In the genomic region with DNA sequence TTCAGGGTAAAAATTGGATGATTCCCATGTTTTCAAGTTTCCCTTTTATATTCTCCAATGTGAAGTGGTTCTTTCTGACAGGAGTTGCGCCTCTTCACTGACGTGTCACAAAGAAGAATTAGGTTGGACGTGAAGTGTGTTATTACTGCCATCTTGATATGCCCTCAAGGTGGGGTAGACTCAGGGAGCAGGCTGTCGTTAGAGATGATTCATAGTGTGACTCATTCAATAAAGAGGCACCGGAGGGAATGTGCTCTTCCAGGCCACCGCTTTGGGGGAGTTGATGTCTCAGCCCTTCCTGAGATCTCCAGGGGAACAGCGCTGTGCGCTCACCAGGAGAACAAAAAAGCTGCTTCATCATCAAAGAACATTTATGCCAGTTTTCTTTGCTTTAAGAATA, we compare ENCODE assay signal across 8 cellular contexts. TPM values are rescaled to one million over a fixed set of nuclear protein-coding genes. Genes with fewer than 3 reads are reported as not detected.
DNase-seq lines count a peak whose midpoint lies in the region; ATAC-seq, FAIRE-seq and TF ChIP-seq lines count a peak whose summit lies in the region.

No MANE protein-coding gene starts in this region.

- CTCF ChIA-PET in endothelial cell of umbilical vein (lab: Charles Lee) = interaction anchor here (3.5 kb wide), 1 partner anchor 92 kb away, joined by 12 read pairs; no protein-coding TSS in a partner anchor

- BruUV-seq in endothelial cell of umbilical vein (replicated peaks; lab: Mats Ljungman, UMichigan) = no TSS peak

- H3K36me3 Mint-ChIP-seq in immature natural killer cell = peaks cover 0 to 4% (median 0%) of the 10 kb centered on the region in 3 donors

- 0 out of 2 replicates have a peak, but pooled peaks cover under 1% of the 10 kb centered on the region for H3K36me3 ChIP-seq in SJSA1
- H3K36me3 ChIP-seq in endothelial cell of umbilical vein (ENCODE audit: control insufficient read depth in 2 of 2, extremely low read depth in 1 of 2, insufficient read depth in 2 of 2, low read length in 2 of 2) = no peaks in the 10 kb centered on the region

- peaks cover 12 to 22% (median 16%) of the 10 kb centered on the region in 3 donors for H3K27me3 Mint-ChIP-seq in immature natural killer cell (ENCODE audit: low read depth in 3 of 3)

- dilution Hi-C loops in endothelial cell of umbilical vein (cut with MboI; ENCODE audit: extremely low pct_ligation_motif_present, low sequenced_read_pairs) = no loop called here

- H3K9ac ChIP-seq in endothelial cell of umbilical vein (replicated peaks; ENCODE audit: extremely low read depth, insufficient read depth, low read length) = no peak overlapping the region

- DNase-seq in AG20443 (ENCODE audit: low spot score) (peak; percentile 90), HFF-Myc (ENCODE audit: extremely low read depth, low read depth) (peak; percentile 74), SJSA1 (ENCODE audit: low read depth in 1 of 2, low spot score in 2 of 2) (peak; percentile 89 to 90), endothelial cell of umbilical vein (ENCODE audit: low read depth, low spot score) (peak; percentile 70), renal cortical epithelial cell (ENCODE audit: low read depth) (peak; percentile 94), NCI-H2029 treated with DMSO at 0.1 percent for 48 hours (lab: John Stamatoyannopoulos, UW) (no peak), immature natural killer cell (no peak)

- peak overlapping the region in 2 of 6 donors; percentile 12 to 51 for H3K27ac Mint-ChIP-seq in immature natural killer cell

- H3K79me2 ChIP-seq in endothelial cell of umbilical vein (ENCODE audit: control insufficient read depth, insufficient read depth, low read length) = peaks cover 4% of the 10 kb centered on the region

- ATAC-seq in GM21619 (IDR thresholded peaks at IDR 0.05; ENCODE audit: unreplicated experiment) = no peak

- H3K4me3 ChIP-seq in HFF-Myc (replicated peaks; ENCODE audit: low read depth, low read length) (no peak overlapping the region), SJSA1 (no peak overlapping the region), endothelial cell of umbilical vein (replicated peaks in 1 of 3; ENCODE audit: insufficient read depth in 1 of 3, low read depth in 1 of 3, low read length in 3 of 3) (no peak overlapping the region)

- TF ChIP-seq POLR2A in endothelial cell of umbilical vein (IDR thresholded peaks at IDR 0.05; ENCODE audit: low read depth, low read length) = no peak

- peak; percentile 83 for FAIRE-seq in endothelial cell of umbilical vein (lab: Jason Lieb, UNC)

- no peaks in the 10 kb centered on the region for H3K9me3 ChIP-seq in SJSA1 (replicated peaks)
- H3K9me3 ChIP-seq in endothelial cell of umbilical vein (replicated peaks; ENCODE audit: control insufficient read depth, insufficient read depth, low read length) = no peaks in the 10 kb centered on the region

- H2AFZ ChIP-seq in endothelial cell of umbilical vein (ENCODE audit: low read depth, low read length) = no peak overlapping the region

- no peaks in the 10 kb centered on the region for H3K9me1 ChIP-seq in endothelial cell of umbilical vein (replicated peaks; ENCODE audit: control insufficient read depth, extremely low read depth, insufficient read depth, low read length)

- peak overlapping the region; percentile 42 for H3K27ac ChIP-seq in SJSA1
- no peak overlapping the region for H3K27ac ChIP-seq in endothelial cell of umbilical vein (ENCODE audit: insufficient read depth, low read depth, low read length)

- H3K27me3 ChIP-seq in SJSA1 (replicated peaks) (no peaks in the 10 kb centered on the region), endothelial cell of umbilical vein (ENCODE audit: control insufficient read depth in 2 of 2, insufficient read depth in 2 of 2, low read length in 2 of 2) (peaks cover 0 to 3% of the 10 kb centered on the region in 2 experiments)

- H4K20me1 ChIP-seq in endothelial cell of umbilical vein (replicated peaks; ENCODE audit: control insufficient read depth, extremely low read depth, insufficient read depth, low read length) = no peaks in the 10 kb centered on the region

- TF ChIP-seq CTCF in HFF-Myc (IDR thresholded peaks at IDR 0.05; ENCODE audit: low read depth, low read length, missing control alignments) (no peak), endothelial cell of umbilical vein (IDR thresholded peaks at IDR 0.05; ENCODE audit: extremely low read depth in 1 of 2, insufficient read depth in 1 of 2, low read depth in 1 of 2, low read length in 2 of 2) (no peak)

- H3K4me3 Mint-ChIP-seq in immature natural killer cell = no peak overlapping the region

- intact Hi-C loops in endothelial cell of umbilical vein (cut with micrococcal nuclease) = loop anchor here (10.0 kb wide), 1 partner anchor 504 kb away; a partner anchor contains a TSS

- H3K9me3 Mint-ChIP-seq in immature natural killer cell = no peaks in the 10 kb centered on the region

- H3K4me2 ChIP-seq in endothelial cell of umbilical vein (ENCODE audit: insufficient read depth, low read length) = peak overlapping the region; percentile 23

- H3K4me1 Mint-ChIP-seq in immature natural killer cell = peaks cover 37 to 40% of the 10 kb centered on the region in 2 donors

- POLR2A ChIA-PET in endothelial cell of umbilical vein (lab: Charles Lee) = no interaction called here

- H3K4me1 ChIP-seq in SJSA1 (replicated peaks) = peaks cover 31% of the 10 kb centered on the region
- H3K4me1 ChIP-seq in endothelial cell of umbilical vein (ENCODE audit: control insufficient read depth, extremely low read depth, insufficient read depth, low read length) = peaks cover 23% of the 10 kb centered on the region

TF ChIP-seq in endothelial cell of umbilical vein, 7 proteins besides CTCF, POLR2A, EP300 and RAD21:
- TF ChIP-seq FOS (IDR thresholded peaks at IDR 0.05; ENCODE audit: borderline replicate concordance, insufficient read depth, low read length) = peak; percentile 95
- no peak for TF ChIP-seq POLR2AphosphoS5 (IDR thresholded peaks at IDR 0.05; ENCODE audit: insufficient read depth, low read depth, low read length)
- TF ChIP-seq, protein P1, sequence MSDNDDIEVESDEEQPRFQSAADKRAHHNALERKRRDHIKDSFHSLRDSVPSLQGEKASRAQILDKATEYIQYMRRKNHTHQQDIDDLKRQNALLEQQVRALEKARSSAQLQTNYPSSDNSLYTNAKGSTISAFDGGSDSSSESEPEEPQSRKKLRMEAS (IDR thresholded peaks at IDR 0.05; ENCODE audit: insufficient read depth, insufficient read length) = no peak
- TF ChIP-seq EZH2 (IDR thresholded peaks at IDR 0.05; ENCODE audit: borderline replicate concordance, low read depth, low read length, severe bottlenecking) = no peak
- TF ChIP-seq JUN (IDR thresholded peaks at IDR 0.05; ENCODE audit: borderline replicate concordance, insufficient read depth, insufficient read length, low read depth) = peak; percentile 88
- TF ChIP-seq MYC (IDR thresholded peaks at IDR 0.05; ENCODE audit: low read depth, low read length) = no peak
- no peak for TF ChIP-seq GATA2 (IDR thresholded peaks at IDR 0.05; ENCODE audit: insufficient read depth, insufficient read length, low read depth, low read length)

RNA-seq across cellular contexts. Expression of a gene that starts 3.6 kb away (rescaled TPM):
- total RNA-seq in SJSA1 (2014; rRNA removed; shearing (Covaris generic)) = 9.7 and 16.0 TPM in 2 replicates
- total RNA-seq in endothelial cell of umbilical vein (36.5 and 36.6 TPM in 2 replicates), renal cortical epithelial cell (8.0 and 20.7 TPM in 2 replicates)
- polyA plus RNA-seq in endothelial cell of umbilical vein (10.4 and 10.8 TPM in 2 replicates), immature natural killer cell (10 to 100 TPM; 15.9 to 60.6 (median 21.3) TPM)
- 8.6 and 10.7 TPM in 2 replicates for polyA plus RNA-seq in endothelial cell of umbilical vein (2011; cell fraction: cytosol; rRNA removed)
- 73.5 and 81.7 TPM in 2 replicates for polyA plus RNA-seq in endothelial cell of umbilical vein (2011; cell fraction: nucleus; rRNA removed)
- 10.4 and 12.6 TPM in 2 replicates for polyA plus RNA-seq in endothelial cell of umbilical vein (2012)
- 18.7 and 34.0 TPM in 2 replicates for polyA minus RNA-seq in endothelial cell of umbilical vein
- polyA minus RNA-seq in endothelial cell of umbilical vein (2011; cell fraction: cytosol; rRNA and poly(A)+ RNA removed) = 10.1 TPM
- polyA minus RNA-seq in endothelial cell of umbilical vein (2011; cell fraction: nucleus; rRNA and poly(A)+ RNA removed) = 26.2 and 46.1 TPM in 2 replicates

RNA-seq across cellular contexts. Expression of a gene that starts 43.1 kb away (rescaled TPM):
- not detected in 2 replicates for total RNA-seq in SJSA1 (2014; rRNA removed; shearing (Covaris generic))
- not detected in 2 replicates for total RNA-seq in endothelial cell of umbilical vein
- polyA plus RNA-seq in endothelial cell of umbilical vein = not detected in 2 replicates
- polyA plus RNA-seq in endothelial cell of umbilical vein (2011; cell fraction: cytosol; rRNA removed) = not detected in 2 replicates
- polyA plus RNA-seq in endothelial cell of umbilical vein (2011; cell fraction: nucleus; rRNA removed) = not detected in 2 replicates
- not detected in 2 replicates for polyA plus RNA-seq in endothelial cell of umbilical vein (2012)
- not detected in 2 replicates for polyA minus RNA-seq in endothelial cell of umbilical vein
- not detected for polyA minus RNA-seq in endothelial cell of umbilical vein (2011; cell fraction: cytosol; rRNA and poly(A)+ RNA removed)
- not detected in 2 replicates for polyA minus RNA-seq in endothelial cell of umbilical vein (2011; cell fraction: nucleus; rRNA and poly(A)+ RNA removed)
- total RNA-seq in renal cortical epithelial cell = not detected in 2 replicates
- not detected for polyA plus RNA-seq in immature natural killer cell

Comparison
In these comparisons a context has a peak if more than half of its experiments do, and no peak if none do; other contexts are left out.
1. DNase-seq: peak in AG20443 (single experiment), HFF-Myc (single experiment), SJSA1 (2 of 2), endothelial cell of umbilical vein (single experiment) and renal cortical epithelial cell (single experiment); none in NCI-H2029 treated with DMSO at 0.1 percent for 48 hours (single experiment) and immature natural killer cell (0 of 3).